14 cellular contexts compared by ENCODE assay signal in genomic region chr5:14025566-14026276, GRCh38.
"Had no signal": no experiment of that assay in that cellular context is flagged by ENCODE, and none has a peak within 500 bp of the region (broad histone marks: within the 10 kb centered on the region; RNA-seq: fewer than 3 reads in every experiment).

No MANE protein-coding gene starts in this region.

- H3K9me3 Mint-ChIP-seq: activated CD4-positive, alpha-beta memory T cell treated with anti-CD3 and anti-CD28 coated beads for 36 hours; stimulated activated naive CD8-positive, alpha-beta T cell treated with anti-CD3 and anti-CD28 coated beads, Interleukin-15, Interleukin-2, amounts not matched to agents 100 ng/mL and 50 ng/mL, for 24 hours had no signal

- H3K9ac ChIP-seq: neural progenitor cell, parathyroid adenoma had no signal

- H3K36me3 ChIP-seq: gastrocnemius medialis, neural progenitor cell had no signal

- H3K27ac ChIP-seq: gastrocnemius medialis, neural progenitor cell, parathyroid adenoma had no signal

- H3K4me3 Mint-ChIP-seq: activated CD4-positive, alpha-beta memory T cell treated with anti-CD3 and anti-CD28 coated beads for 36 hours; activated naive CD8-positive, alpha-beta T cell; activated T-cell treated with anti-CD3 and anti-CD28 coated beads, Interleukin-2, amount 50 U/mL, for 4 hours; memory B cell; neural progenitor cell; stimulated activated naive CD8-positive, alpha-beta T cell treated with anti-CD3 and anti-CD28 coated beads, Interleukin-15, Interleukin-2, amounts not matched to agents 100 ng/mL and 50 ng/mL, for 24 hours had no signal

- H3K27me3 ChIP-seq: gastrocnemius medialis, neural progenitor cell had no signal

- FAIRE-seq: endometrium had no signal

- H3K4me2 ChIP-seq: neural progenitor cell had no signal

- H3K27ac Mint-ChIP-seq: activated CD4-positive, alpha-beta memory T cell treated with anti-CD3 and anti-CD28 coated beads for 36 hours; activated naive CD8-positive, alpha-beta T cell; memory B cell; neural progenitor cell; stimulated activated naive CD8-positive, alpha-beta T cell treated with anti-CD3 and anti-CD28 coated beads, Interleukin-15, Interleukin-2, amounts not matched to agents 100 ng/mL and 50 ng/mL, for 24 hours had no signal

- H3K9me3 ChIP-seq: gastrocnemius medialis had no signal

- H3K79me2 ChIP-seq: parathyroid adenoma had no signal

- H3K4me3 ChIP-seq: gastrocnemius medialis, neural progenitor cell had no signal

- H3K4me1 Mint-ChIP-seq: neural progenitor cell had no signal

- H3K27me3 Mint-ChIP-seq: activated CD4-positive, alpha-beta memory T cell treated with anti-CD3 and anti-CD28 coated beads for 36 hours; activated naive CD8-positive, alpha-beta T cell; stimulated activated naive CD8-positive, alpha-beta T cell treated with anti-CD3 and anti-CD28 coated beads, Interleukin-15, Interleukin-2, amounts not matched to agents 100 ng/mL and 50 ng/mL, for 24 hours had no signal

- H3K4me1 ChIP-seq: gastrocnemius medialis, neural progenitor cell, parathyroid adenoma had no signal

- DNase-seq: activated CD4-positive, alpha-beta memory T cell treated with anti-CD3 and anti-CD28 coated beads for 36 hours; activated gamma-delta T cell; activated T-cell treated with anti-CD3 and anti-CD28 coated beads, Interleukin-2, amount 50 U/mL, for 4 hours; amygdala; gastrocnemius medialis; retina; stimulated activated CD4-positive, alpha-beta T cell treated with anti-CD3 and anti-CD28 coated beads, Interleukin-15, amount 100 ng/mL, for 24 hours; stimulated activated CD4-positive, alpha-beta T cell treated with anti-CD3 and anti-CD28 coated beads, Interleukin-4, amount 100 ng/mL, for 24 hours had no signal

- ATAC-seq: activated T-cell treated with anti-CD3 and anti-CD28 coated beads, Interleukin-2, amount 50 U/mL, for 4 hours; gastrocnemius medialis had no signal

- H3K36me3 Mint-ChIP-seq: activated CD4-positive, alpha-beta memory T cell treated with anti-CD3 and anti-CD28 coated beads for 36 hours; activated naive CD8-positive, alpha-beta T cell; neural progenitor cell had no signal
